Comparison of ENCODE assay signal across 1 cellular context in the genomic region with DNA sequence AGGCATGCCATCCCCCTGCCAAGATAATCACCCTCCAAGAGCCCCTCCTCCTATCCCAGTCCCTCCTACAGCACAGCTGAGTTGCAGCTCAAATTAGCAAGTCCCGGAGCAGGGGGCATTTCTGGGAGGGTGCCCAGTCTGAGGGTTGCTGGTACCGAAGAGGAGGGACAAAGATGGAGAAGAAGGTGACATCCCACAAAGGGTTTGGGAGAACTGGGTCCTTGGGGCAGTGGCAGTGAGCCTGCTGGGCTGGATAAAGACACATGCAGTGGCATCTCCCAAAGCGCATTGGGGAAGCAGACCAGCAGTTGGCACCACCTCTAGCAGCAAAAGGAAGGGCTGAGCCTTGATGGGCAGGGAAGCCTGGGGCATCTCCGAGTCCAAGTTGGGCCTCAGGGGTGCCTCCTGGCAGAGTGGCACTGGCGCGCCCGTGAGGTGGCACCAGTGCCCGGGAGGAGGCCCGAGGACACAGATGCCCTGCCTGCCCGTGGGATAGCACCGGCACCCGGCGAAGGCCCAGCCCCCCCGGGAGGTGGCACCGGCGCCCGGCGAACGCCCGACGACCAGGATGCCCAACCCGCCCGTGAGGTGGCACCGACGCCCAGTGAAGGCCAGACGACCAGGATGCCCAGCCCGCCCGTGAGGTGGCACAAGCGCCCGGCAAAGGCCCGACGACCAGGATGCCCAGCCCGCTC.
TF ChIP-seq lines count a peak whose summit lies in the region.

No MANE protein-coding gene starts in this region.

TF ChIP-seq in IMR-90, 13 proteins besides CTCF, POLR2A, EP300 and RAD21 (continued from another document):
- 0 out of 2 replicates have a peak, but pooled peaks have one; percentile 4 for TF ChIP-seq SMC3 (IDR thresholded peaks at IDR 0.05; ENCODE audit: low read depth, low read length)
- TF ChIP-seq MXI1 (IDR thresholded peaks at IDR 0.05; ENCODE audit: borderline replicate concordance, low read depth, low read length) = no peak
- TF ChIP-seq, protein P1, sequence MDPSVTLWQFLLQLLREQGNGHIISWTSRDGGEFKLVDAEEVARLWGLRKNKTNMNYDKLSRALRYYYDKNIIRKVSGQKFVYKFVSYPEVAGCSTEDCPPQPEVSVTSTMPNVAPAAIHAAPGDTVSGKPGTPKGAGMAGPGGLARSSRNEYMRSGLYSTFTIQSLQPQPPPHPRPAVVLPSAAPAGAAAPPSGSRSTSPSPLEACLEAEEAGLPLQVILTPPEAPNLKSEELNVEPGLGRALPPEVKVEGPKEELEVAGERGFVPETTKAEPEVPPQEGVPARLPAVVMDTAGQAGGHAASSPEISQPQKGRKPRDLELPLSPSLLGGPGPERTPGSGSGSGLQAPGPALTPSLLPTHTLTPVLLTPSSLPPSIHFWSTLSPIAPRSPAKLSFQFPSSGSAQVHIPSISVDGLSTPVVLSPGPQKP (IDR thresholded peaks at IDR 0.05; ENCODE audit: borderline replicate concordance, low read depth, low read length) = no peak
